In the genomic region with DNA sequence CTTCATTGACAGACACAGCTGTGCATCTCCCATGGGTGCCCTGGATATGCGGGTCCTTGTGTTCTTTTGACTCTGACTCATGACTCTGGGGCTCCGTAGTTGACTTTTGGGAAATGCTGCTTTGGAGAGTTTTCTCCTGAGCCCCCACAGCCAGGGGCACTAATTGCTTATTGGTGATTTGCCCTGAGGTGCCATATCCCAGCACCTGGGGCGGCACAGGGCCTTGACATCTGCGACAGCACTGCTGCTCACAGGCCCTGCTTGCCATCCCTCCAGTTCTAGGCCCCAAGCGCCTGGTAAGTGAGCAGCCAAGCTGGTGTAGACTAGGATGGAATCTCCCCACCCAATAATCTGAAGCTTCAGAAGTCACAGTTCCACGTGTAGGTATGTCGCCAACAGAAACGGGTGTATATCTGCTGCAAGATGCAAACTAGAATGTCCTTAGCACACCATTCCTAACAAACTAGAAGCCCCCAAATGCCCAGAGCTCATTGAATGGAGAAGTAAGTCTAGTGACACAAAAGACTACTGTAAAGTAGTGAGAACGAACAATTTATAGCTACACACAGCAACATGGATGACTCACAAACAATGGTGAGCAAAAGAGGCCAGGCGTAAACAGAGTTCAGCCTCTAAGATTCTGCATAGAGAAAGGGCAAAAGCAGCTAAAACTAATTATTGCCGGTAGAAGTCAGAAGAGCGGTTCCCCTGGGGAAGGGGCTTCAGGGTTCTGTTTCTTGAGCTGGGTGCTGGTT, we compare ENCODE assay signal across 16 cellular contexts.
A peak's percentile ranks its signal among the peaks of the same experiment; 100 is the strongest.
DNase-seq lines count a peak whose midpoint lies in the region; ATAC-seq, FAIRE-seq and TF ChIP-seq lines count a peak whose summit lies in the region.
"Had no signal": no experiment of that assay in that cellular context is flagged by ENCODE, and none has a peak within 500 bp of the region (broad histone marks: within the 10 kb centered on the region; RNA-seq: fewer than 3 reads in every experiment).

No MANE protein-coding gene starts in this region.

- no peak overlapping the region for H3K27ac Mint-ChIP-seq in astrocyte (ENCODE audit: unreplicated experiment)

- no peak overlapping the region for H3K9ac ChIP-seq in astrocyte (ENCODE audit: low read length)

- H3K27me3 ChIP-seq in heart right ventricle (no peaks in the 10 kb centered on the region), astrocyte (ENCODE audit: insufficient read depth, low read length) (no peaks in the 10 kb centered on the region), vagina (no peaks in the 10 kb centered on the region)

- H3K79me2 ChIP-seq in astrocyte (ENCODE audit: insufficient read depth, low read length) = no peaks in the 10 kb centered on the region

- peak overlapping the region in 6 of 10 donors; percentile 62 to 89 (median 74) for H3K27ac ChIP-seq in heart right ventricle
- H3K27ac ChIP-seq in astrocyte (ENCODE audit: low read depth, low read length) = no peak overlapping the region
- H3K27ac ChIP-seq in vagina = no peak overlapping the region
- H3K27ac ChIP-seq: RWPE1 had no signal

- H3K4me3 ChIP-seq in heart right ventricle = no peak overlapping the region
- no peak overlapping the region for H3K4me3 ChIP-seq in astrocyte (ENCODE audit: insufficient read depth, low read depth, low read length)
- H3K4me3 ChIP-seq in vagina = no peak overlapping the region

- FAIRE-seq in astrocyte (lab: Jason Lieb, UNC) = no peak

- H3K4me1 Mint-ChIP-seq in astrocyte (ENCODE audit: low read depth, unreplicated experiment) = peaks cover 16% of the 10 kb centered on the region

- H3K4me3 Mint-ChIP-seq in astrocyte (ENCODE audit: unreplicated experiment) = no peak overlapping the region

- H3K4me1 ChIP-seq in heart right ventricle (peaks cover 8 to 35% (median 24%) of the 10 kb centered on the region in 9 donors), astrocyte (ENCODE audit: insufficient read depth, low read length) (peaks cover 12% of the 10 kb centered on the region), vagina (peaks cover 23% of the 10 kb centered on the region)

- peak in 1 of 2 donors; percentile 2 for DNase-seq in heart right ventricle
- no peak for DNase-seq in left ventricle myocardium superior
- DNase-seq in astrocyte (ENCODE audit: low read depth) = peak; percentile 34
- DNase-seq in medulla oblongata (ENCODE audit: extremely low spot score) = peak; percentile 9
- DNase-seq in vagina (ENCODE audit: extremely low spot score in 2 of 2) = peak; percentile 49 to 52
- no peak for DNase-seq in NCI-H1092 treated with DMSO at 0.1 percent for 48 hours (lab: John Stamatoyannopoulos, UW)
- no peak for DNase-seq in glomerular visceral epithelial cell (ENCODE audit: extremely low spot score)
- DNase-seq: activated CD4-positive, alpha-beta T cell treated with anti-CD3 and anti-CD28 coated beads, Interleukin-2, amount 50 U/mL, for 4 hours; activated naive CD4-positive, alpha-beta T cell treated with anti-CD3 and anti-CD28 coated beads, Interleukin-2, amount 50 U/mL, for 16 hours; DMS79; NCI-H1092; NCI-H526; T-helper 2 cell had no signal

- no peaks in the 10 kb centered on the region for H3K9me3 ChIP-seq in heart right ventricle
- peaks cover 4% of the 10 kb centered on the region for H3K9me3 ChIP-seq in astrocyte (ENCODE audit: insufficient read depth, low read depth, low read length)
- H3K9me3 ChIP-seq in vagina = no peaks in the 10 kb centered on the region

- intact Hi-C loops in heart right ventricle (cut with DNase I) = loop anchor here in 1 of 10 donors (5.0 kb wide), 1 partner anchor 126 kb away; a partner anchor contains a TSS
- intact Hi-C loops in left ventricle myocardium superior (cut with micrococcal nuclease) = no loop called here
- intact Hi-C loops in vagina (cut with DNase I) = no loop called here

- WGBS in heart right ventricle, 2 donors = 85 to 92% methylated on average over 12 of the region's 12 CpGs

- ATAC-seq in heart right ventricle (no peak), left ventricle myocardium superior (no peak), HG03135 (IDR thresholded peaks at IDR 0.05; ENCODE audit: unreplicated experiment) (no peak)
- ATAC-seq: esophagus mucosa had no signal

- TF ChIP-seq CTCF in heart right ventricle (IDR thresholded peaks at IDR 0.05) = no peak
- no peak for TF ChIP-seq CTCF in astrocyte (IDR thresholded peaks at IDR 0.05; ENCODE audit: insufficient read depth, low read depth, low read length)
- TF ChIP-seq CTCF in vagina (IDR thresholded peaks at IDR 0.05) = no peak

- H4K20me1 ChIP-seq in astrocyte (ENCODE audit: insufficient read depth, low read length) = peaks cover 32% of the 10 kb centered on the region

- no peak for TF ChIP-seq POLR2A in vagina (IDR thresholded peaks at IDR 0.05)

- H3K36me3 ChIP-seq in heart right ventricle (peaks cover 0 to 26% (median 0%) of the 10 kb centered on the region in 9 donors), astrocyte (ENCODE audit: insufficient read depth, low read length) (peaks cover 14% of the 10 kb centered on the region), vagina (peaks cover 0 to 15% of the 10 kb centered on the region in 2 donors)

- no peaks in the 10 kb centered on the region for H3K27me3 Mint-ChIP-seq in astrocyte (ENCODE audit: low read depth, unreplicated experiment)

- H3K4me2 ChIP-seq in astrocyte (ENCODE audit: low read length) = peak overlapping the region; percentile 2

- no peak overlapping the region for H2AFZ ChIP-seq in astrocyte (ENCODE audit: low read depth, low read length)

- peaks cover 17% of the 10 kb centered on the region for H3K36me3 Mint-ChIP-seq in astrocyte (ENCODE audit: low read depth, unreplicated experiment)

- H3K9me3 Mint-ChIP-seq in astrocyte (ENCODE audit: unreplicated experiment) = no peaks in the 10 kb centered on the region

Comparison
In these comparisons a context has a peak if more than half of its experiments do, and no peak if none do; other contexts are left out.
1. DNase-seq: peak in astrocyte (single experiment), medulla oblongata (single experiment) and vagina (2 of 2); none in left ventricle myocardium superior (single experiment), NCI-H1092 treated with DMSO at 0.1 percent for 48 hours (single experiment) and glomerular visceral epithelial cell (single experiment).
2. H3K27ac ChIP-seq: peak in heart right ventricle (6 of 10); none in astrocyte (single experiment) and vagina (single experiment).